In genomic region chr1:213051881-213052202, GRCh38 we compare ENCODE assay signal across 8 cellular contexts. TPM values are rescaled to one million over a fixed set of nuclear protein-coding genes. Genes with fewer than 3 reads are reported as not detected.
DNase-seq lines count a peak whose midpoint lies in the region; ATAC-seq, FAIRE-seq and TF ChIP-seq lines count a peak whose summit lies in the region.

No MANE protein-coding gene starts in this region.

- WGBS in liver: 12% methylated on average over 2 of the region's 2 CpGs
- 15 to 30% methylated on average over 2 of the region's 2 CpGs for WGBS in tibial nerve, 2 donors

- peaks cover 9% of the 10 kb centered on the region for H3K9me3 Mint-ChIP-seq in activated T-cell treated with anti-CD3 and anti-CD28 coated beads, Interleukin-2, amount 50 U/mL, for 24 hours
- H3K9me3 Mint-ChIP-seq in activated naive CD8-positive, alpha-beta T cell treated with anti-CD3 and anti-CD28 coated beads, Interleukin-2, amount 50 U/mL, for 24 hours: peaks cover 7% of the 10 kb centered on the region

- TF ChIP-seq EP300 in tibial nerve (IDR thresholded peaks at IDR 0.05): no peak

- peaks cover 14% of the 10 kb centered on the region for H3K36me3 Mint-ChIP-seq in activated T-cell treated with anti-CD3 and anti-CD28 coated beads, Interleukin-2, amount 50 U/mL, for 24 hours (ENCODE audit: low read depth)
- H3K36me3 Mint-ChIP-seq in activated naive CD8-positive, alpha-beta T cell treated with anti-CD3 and anti-CD28 coated beads, Interleukin-2, amount 50 U/mL, for 24 hours (ENCODE audit: low read depth): peaks cover 5% of the 10 kb centered on the region

- peaks cover 32% of the 10 kb centered on the region for H3K4me1 Mint-ChIP-seq in activated T-cell treated with anti-CD3 and anti-CD28 coated beads, Interleukin-2, amount 50 U/mL, for 24 hours (ENCODE audit: low read depth)
- peaks cover 29% of the 10 kb centered on the region for H3K4me1 Mint-ChIP-seq in activated naive CD8-positive, alpha-beta T cell treated with anti-CD3 and anti-CD28 coated beads, Interleukin-2, amount 50 U/mL, for 24 hours

- H3K27me3 ChIP-seq in liver (ENCODE audit: control insufficient read depth in 4 of 4, insufficient read depth in 4 of 4, low read length in 3 of 4): no peaks in the 10 kb centered on the region
- H3K27me3 ChIP-seq in tibial nerve: peaks cover 0 to 13% of the 10 kb centered on the region in 2 donors

- H3K4me3 Mint-ChIP-seq in activated T-cell treated with anti-CD3 and anti-CD28 coated beads, Interleukin-2, amount 50 U/mL, for 24 hours: peak overlapping the region; percentile 90
- H3K4me3 Mint-ChIP-seq in activated naive CD8-positive, alpha-beta T cell treated with anti-CD3 and anti-CD28 coated beads, Interleukin-2, amount 50 U/mL, for 24 hours: peak overlapping the region; percentile 99

- no peak for FAIRE-seq in GM19239 (lab: Jason Lieb, UNC)
- FAIRE-seq in RCC 7860 (lab: Jason Lieb, UNC): no peak

- peak overlapping the region; percentile 93 for H3K27ac Mint-ChIP-seq in activated T-cell treated with anti-CD3 and anti-CD28 coated beads, Interleukin-2, amount 50 U/mL, for 24 hours
- peak overlapping the region; percentile 88 for H3K27ac Mint-ChIP-seq in activated naive CD8-positive, alpha-beta T cell treated with anti-CD3 and anti-CD28 coated beads, Interleukin-2, amount 50 U/mL, for 24 hours

- H3K27me3 Mint-ChIP-seq in activated T-cell treated with anti-CD3 and anti-CD28 coated beads, Interleukin-2, amount 50 U/mL, for 24 hours: peaks cover 18% of the 10 kb centered on the region
- H3K27me3 Mint-ChIP-seq in activated naive CD8-positive, alpha-beta T cell treated with anti-CD3 and anti-CD28 coated beads, Interleukin-2, amount 50 U/mL, for 24 hours: peaks cover 22% of the 10 kb centered on the region

- no peaks in the 10 kb centered on the region for H3K9me3 ChIP-seq in liver (ENCODE audit: control insufficient read depth in 4 of 4, low read length in 3 of 4)
- H3K9me3 ChIP-seq in tibial nerve: no peaks in the 10 kb centered on the region

- H3K4me1 ChIP-seq in liver (ENCODE audit: control insufficient read depth in 4 of 4, insufficient read depth in 4 of 4, low read length in 3 of 4): peaks cover 2 to 23% (median 14%) of the 10 kb centered on the region in 4 donors
- H3K4me1 ChIP-seq in tibial nerve: peaks cover 0 to 29% (median 9%) of the 10 kb centered on the region in 4 donors

- no peaks in the 10 kb centered on the region for H3K36me3 ChIP-seq in liver (ENCODE audit: control insufficient read depth in 4 of 4, insufficient read depth in 3 of 4, low read depth in 1 of 4, low read length in 3 of 4)
- H3K36me3 ChIP-seq in tibial nerve: no peaks in the 10 kb centered on the region

- no peak for TF ChIP-seq RAD21 in liver (IDR thresholded peaks at IDR 0.05)

- DNase-seq in activated T-cell treated with anti-CD3 and anti-CD28 coated beads, Interleukin-2, amount 50 U/mL, for 24 hours: no peak
- no peak for DNase-seq in activated T-cell treated with anti-CD3 and anti-CD28 coated beads for 4 hours
- no peak for DNase-seq in activated naive CD8-positive, alpha-beta T cell treated with anti-CD3 and anti-CD28 coated beads, Interleukin-2, amount 50 U/mL, for 24 hours
- DNase-seq in tibial nerve (ENCODE audit: low spot score in 2 of 2): no peak
- DNase-seq in UCSD-AML1 (lab: John Stamatoyannopoulos, UW; ENCODE audit: unreplicated experiment): no peak
- no peak for DNase-seq in GM19239 (ENCODE audit: insufficient read length, low spot score)
- DNase-seq in RCC 7860 (ENCODE audit: low spot score): no peak

- H3K9ac ChIP-seq in liver (ENCODE audit: low read depth in 1 of 2, low read length in 2 of 2): peak overlapping the region; percentile 53 to 60

- H3K4me3 ChIP-seq in liver (ENCODE audit: low read depth in 1 of 3, low read length in 3 of 3): peak overlapping the region; percentile 67 to 91 (median 74)
- H3K4me3 ChIP-seq in tibial nerve: peak overlapping the region; percentile 68 to 96 (median 88)

- no peak for TF ChIP-seq POLR2A in tibial nerve (IDR thresholded peaks at IDR 0.05)

- ATAC-seq in activated naive CD8-positive, alpha-beta T cell treated with anti-CD3 and anti-CD28 coated beads, Interleukin-2, amount 50 U/mL, for 24 hours: no peak

- TF ChIP-seq CTCF in liver (IDR thresholded peaks at IDR 0.05; ENCODE audit: low read depth, low read length, missing input control) (no peak), tibial nerve (IDR thresholded peaks at IDR 0.05) (no peak)

- H3K27ac ChIP-seq in liver (ENCODE audit: low read depth in 1 of 2, low read length in 2 of 2): peak overlapping the region in 1 of 2 donors; percentile 60
- H3K27ac ChIP-seq in tibial nerve: peak overlapping the region in 1 of 4 donors; percentile 78

TF ChIP-seq in liver, 16 proteins besides CTCF, POLR2A, EP300 and RAD21:
- no peak for TF ChIP-seq ATF3 (IDR thresholded peaks at IDR 0.05)
TF ChIP-seq in liver: peak in this region for 0.

RNA-seq across cellular contexts. Expression of gene RPS6KC1, which starts 0.8 kb away (rescaled TPM):
- total RNA-seq in liver: 10 to 100 TPM; 14.7 to 15.6 TPM
- 1 to 10 TPM; 3.5 to 4.9 TPM for polyA plus RNA-seq in liver
- total RNA-seq in tibial nerve: 10 to 100 TPM; 22.9 to 30.1 (median 26.7) TPM

RNA-seq across cellular contexts. Expression of gene ANGEL2, which starts 36.2 kb away (rescaled TPM):
- 10 to 100 TPM; 23.3 to 31.1 TPM for total RNA-seq in liver
- polyA plus RNA-seq in liver: 1 to 10 TPM; 8.2 to 9.4 TPM
- total RNA-seq in tibial nerve: 10 to 100 TPM; 52.2 to 74.5 (median 68.8) TPM
